ENCODE assay signal across 30 cellular contexts in the genomic region with DNA sequence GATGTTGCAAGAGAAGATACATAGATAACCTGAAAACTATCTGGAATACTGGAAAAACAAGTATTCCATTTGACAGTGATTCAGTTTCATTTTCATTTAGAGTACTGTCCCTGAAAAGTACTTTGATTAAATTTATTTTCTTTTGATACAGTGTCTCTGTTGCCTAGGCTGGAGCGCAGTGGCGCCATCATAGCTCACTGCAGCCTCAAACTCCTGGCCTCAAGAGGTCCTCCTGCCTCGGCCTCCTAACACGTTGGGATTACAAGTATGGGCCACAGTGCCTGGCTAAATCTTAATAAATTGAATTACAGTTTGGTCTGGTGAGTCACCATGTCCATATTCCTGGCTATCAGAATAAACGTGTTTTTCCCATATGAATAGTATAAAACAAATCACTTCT. TPM values are rescaled to one million over a fixed set of nuclear protein-coding genes. Genes with fewer than 3 reads are reported as not detected.
DNase-seq lines count a peak whose midpoint lies in the region; ATAC-seq, FAIRE-seq and TF ChIP-seq lines count a peak whose summit lies in the region.
"Had no signal": no experiment of that assay in that cellular context is flagged by ENCODE, and none has a peak within 500 bp of the region (broad histone marks: within the 10 kb centered on the region; RNA-seq: fewer than 3 reads in every experiment).

No MANE protein-coding gene starts in this region.

- 95% methylated on average over 5 of the region's 5 CpGs for WGBS in smooth muscle cell (ENCODE audit: low lambda C conversion rate)
- WGBS in hepatocyte (ENCODE audit: low lambda C conversion rate, missing lambda C conversion rate) = 98% methylated on average over 5 of the region's 5 CpGs

- TF ChIP-seq CTCF in MM.1S (IDR thresholded peaks at IDR 0.05; ENCODE audit: low read length) (no peak), endothelial cell of umbilical vein (IDR thresholded peaks at IDR 0.05; ENCODE audit: extremely low read depth in 1 of 2, insufficient read depth in 1 of 2, low read depth in 1 of 2, low read length in 2 of 2) (no peak), smooth muscle cell (IDR thresholded peaks at IDR 0.05; ENCODE audit: borderline replicate concordance, insufficient read depth, poor library complexity, severe bottlenecking) (no peak), hepatocyte (IDR thresholded peaks at IDR 0.05; ENCODE audit: poor library complexity) (no peak)

- intact Hi-C loops in endothelial cell of umbilical vein (cut with micrococcal nuclease) = no loop called here

- H3K4me2 ChIP-seq in MM.1S (ENCODE audit: low read depth, low read length) (peak overlapping the region; percentile 45; the same call in 1 of the 2 replicates), endothelial cell of umbilical vein (ENCODE audit: insufficient read depth, low read length) (no peak overlapping the region), smooth muscle cell (peak overlapping the region; percentile 87), hepatocyte (no peak overlapping the region)
- H3K4me2 ChIP-seq: SK-N-SH had no signal

- H3K9me1 ChIP-seq in endothelial cell of umbilical vein (replicated peaks; ENCODE audit: control insufficient read depth, extremely low read depth, insufficient read depth, low read length) = no peaks in the 10 kb centered on the region

- no peak for DNase-seq in activated T-cell treated with anti-CD3 and anti-CD28 coated beads, Interleukin-2, amount 50 U/mL, for 4 hours
- no peak for DNase-seq in activated T-cell treated with anti-CD3 and anti-CD28 coated beads, Interleukin-2, amount 50 U/mL, for 72 hours
- DNase-seq in MM.1S (no peak), endothelial cell of umbilical vein (ENCODE audit: low read depth, low spot score) (no peak), smooth muscle cell (lab: John Stamatoyannopoulos, UW; ENCODE audit: unreplicated experiment) (no peak), T-cell (no peak), hepatocyte (ENCODE audit: low spot score) (no peak)
- DNase-seq: activated CD4-positive, alpha-beta T cell treated with anti-CD3 and anti-CD28 coated beads for 36 hours; activated CD8-positive, alpha-beta T cell treated with anti-CD3 and anti-CD28 coated beads, Interleukin-2, amount 10 ng/mL, durations not matched to agents 7 days and 5 days; activated gamma-delta T cell; AML-193; amygdala; DMS79; effector memory CD8-positive, alpha-beta T cell; GDM1; heart right ventricle; MV-4-11; NCI-H146; NCI-H2107; NCI-H446; NCI-H82; SK-N-SH; stimulated activated CD4-positive, alpha-beta T cell treated with anti-CD3 and anti-CD28 coated beads, Interleukin-15, amount 100 ng/mL, for 24 hours; stimulated activated naive CD4-positive, alpha-beta T cell had no signal

- no peaks in the 10 kb centered on the region for H3K27me3 Mint-ChIP-seq in activated T-cell treated with anti-CD3 and anti-CD28 coated beads, Interleukin-2, amount 50 U/mL, for 4 hours (ENCODE audit: low read depth)
- H3K27me3 Mint-ChIP-seq in activated T-cell treated with anti-CD3 and anti-CD28 coated beads, Interleukin-2, amount 50 U/mL, for 72 hours (ENCODE audit: low read depth) = no peaks in the 10 kb centered on the region
- no peaks in the 10 kb centered on the region for H3K27me3 Mint-ChIP-seq in T-cell
- H3K27me3 Mint-ChIP-seq: activated CD4-positive, alpha-beta T cell treated with anti-CD3 and anti-CD28 coated beads for 36 hours; effector memory CD8-positive, alpha-beta T cell had no signal

- H3K79me2 ChIP-seq in MM.1S (ENCODE audit: low read length) (peaks cover 34% of the 10 kb centered on the region), endothelial cell of umbilical vein (ENCODE audit: control insufficient read depth, insufficient read depth, low read length) (peaks cover 31% of the 10 kb centered on the region), smooth muscle cell (ENCODE audit: low read depth) (peaks cover 30% of the 10 kb centered on the region), hepatocyte (peaks cover 37% of the 10 kb centered on the region)

- H3K9me2 ChIP-seq in MM.1S (replicated peaks; ENCODE audit: insufficient read depth, low read length) = no peaks in the 10 kb centered on the region
- H3K9me2 ChIP-seq in hepatocyte (replicated peaks; ENCODE audit: insufficient read depth) = no peaks in the 10 kb centered on the region
- H3K9me2 ChIP-seq: SK-N-SH had no signal

- H3K36me3 Mint-ChIP-seq in activated T-cell treated with anti-CD3 and anti-CD28 coated beads, Interleukin-2, amount 50 U/mL, for 4 hours (ENCODE audit: insufficient read depth) = peaks cover 3% of the 10 kb centered on the region
- H3K36me3 Mint-ChIP-seq in activated T-cell treated with anti-CD3 and anti-CD28 coated beads, Interleukin-2, amount 50 U/mL, for 72 hours (ENCODE audit: insufficient read depth in 2 of 2) = peaks cover 5 to 7% of the 10 kb centered on the region in 2 donors
- no peaks in the 10 kb centered on the region for H3K36me3 Mint-ChIP-seq in T-cell

- CTCF ChIA-PET in endothelial cell of umbilical vein (lab: Charles Lee) = interaction anchor here (2.2 to 2.7 kb wide), 2 partner anchors 8 to 105 kb away, joined by 11 to 23 read pairs; no protein-coding TSS in a partner anchor
- CTCF ChIA-PET in T-cell (lab: Charles Lee) = interaction anchor here in 1 of 2 donors (1.9 kb wide), 1 partner anchor 8 kb away, joined by 7 read pairs; no protein-coding TSS in a partner anchor

- H3K27me3 ChIP-seq in MM.1S (replicated peaks; ENCODE audit: insufficient read depth, low read length) (no peaks in the 10 kb centered on the region), endothelial cell of umbilical vein (ENCODE audit: control insufficient read depth in 2 of 2, insufficient read depth in 2 of 2, low read length in 2 of 2) (no peaks in the 10 kb centered on the region), smooth muscle cell (ENCODE audit: low read depth) (no peaks in the 10 kb centered on the region), hepatocyte (no peaks in the 10 kb centered on the region)
- H3K27me3 ChIP-seq: heart right ventricle had no signal

- no peak for ATAC-seq in activated T-cell treated with anti-CD3 and anti-CD28 coated beads, Interleukin-2, amount 50 U/mL, for 4 hours
- ATAC-seq in activated T-cell treated with anti-CD3 and anti-CD28 coated beads, Interleukin-2, amount 50 U/mL, for 72 hours (replicated peaks in 1 of 2) = no peak
- ATAC-seq in T-cell (replicated peaks in 1 of 4) = no peak
- no peak for ATAC-seq in HG03175 (IDR thresholded peaks at IDR 0.05; ENCODE audit: unreplicated experiment)
- ATAC-seq: activated CD4-positive, alpha-beta T cell treated with anti-CD3 and anti-CD28 coated beads for 36 hours; activated CD8-positive, alpha-beta T cell treated with anti-CD3 and anti-CD28 coated beads, Interleukin-2, amount 10 ng/mL, durations not matched to agents 7 days and 5 days; effector memory CD8-positive, alpha-beta T cell; esophagus mucosa; heart right ventricle had no signal

- POLR2A ChIA-PET in endothelial cell of umbilical vein (lab: Charles Lee) (interaction anchor here (3.0 kb wide), 1 partner anchor 8 kb away, joined by 16 read pairs; no protein-coding TSS in a partner anchor), T-cell (lab: Charles Lee) (no interaction called here)

- H3K9me3 ChIP-seq in MM.1S (replicated peaks; ENCODE audit: insufficient read depth, low read length) (no peaks in the 10 kb centered on the region), endothelial cell of umbilical vein (replicated peaks; ENCODE audit: control insufficient read depth, insufficient read depth, low read length) (no peaks in the 10 kb centered on the region), smooth muscle cell (replicated peaks; ENCODE audit: low read depth) (no peaks in the 10 kb centered on the region), hepatocyte (ENCODE audit: low read depth) (no peaks in the 10 kb centered on the region)
- H3K9me3 ChIP-seq: prostate gland, SK-N-SH had no signal

- H3K36me3 ChIP-seq in MM.1S (replicated peaks; ENCODE audit: insufficient read depth, low read length) = no peaks in the 10 kb centered on the region
- H3K36me3 ChIP-seq in endothelial cell of umbilical vein (ENCODE audit: control insufficient read depth in 2 of 2, extremely low read depth in 1 of 2, insufficient read depth in 2 of 2, low read length in 2 of 2) = no peaks in the 10 kb centered on the region
- H3K36me3 ChIP-seq in smooth muscle cell (ENCODE audit: low read depth) = no peaks in the 10 kb centered on the region
- no peaks in the 10 kb centered on the region for H3K36me3 ChIP-seq in hepatocyte (replicated peaks; ENCODE audit: insufficient read depth, low read depth)
- H3K36me3 ChIP-seq: prostate gland had no signal

- H2AFZ ChIP-seq in MM.1S (ENCODE audit: low read length) = no peak overlapping the region
- no peak overlapping the region for H2AFZ ChIP-seq in endothelial cell of umbilical vein (ENCODE audit: low read depth, low read length)
- no peak overlapping the region for H2AFZ ChIP-seq in smooth muscle cell (ENCODE audit: low read depth)
- H2AFZ ChIP-seq in hepatocyte = no peak overlapping the region

- peaks cover 4% of the 10 kb centered on the region; the same call in 1 of the 2 replicates for H3F3A ChIP-seq in MM.1S (ENCODE audit: insufficient read depth, low read length)
- H3F3A ChIP-seq in smooth muscle cell (ENCODE audit: low read depth) = no peaks in the 10 kb centered on the region

- peak overlapping the region; percentile 8 for H3K4me3 Mint-ChIP-seq in activated T-cell treated with anti-CD3 and anti-CD28 coated beads, Interleukin-2, amount 50 U/mL, for 4 hours
- no peak overlapping the region for H3K4me3 Mint-ChIP-seq in activated T-cell treated with anti-CD3 and anti-CD28 coated beads, Interleukin-2, amount 50 U/mL, for 72 hours
- H3K4me3 Mint-ChIP-seq in T-cell = peak overlapping the region in 1 of 3 donors; percentile 34
- H3K4me3 Mint-ChIP-seq: activated CD4-positive, alpha-beta T cell treated with anti-CD3 and anti-CD28 coated beads for 36 hours; activated CD8-positive, alpha-beta T cell treated with anti-CD3 and anti-CD28 coated beads, Interleukin-2, amount 10 ng/mL, durations not matched to agents 7 days and 5 days; effector memory CD8-positive, alpha-beta T cell had no signal

- H3K9me3 Mint-ChIP-seq in activated T-cell treated with anti-CD3 and anti-CD28 coated beads, Interleukin-2, amount 50 U/mL, for 4 hours = no peaks in the 10 kb centered on the region
- no peaks in the 10 kb centered on the region for H3K9me3 Mint-ChIP-seq in activated T-cell treated with anti-CD3 and anti-CD28 coated beads, Interleukin-2, amount 50 U/mL, for 72 hours
- no peaks in the 10 kb centered on the region for H3K9me3 Mint-ChIP-seq in T-cell
- H3K9me3 Mint-ChIP-seq: effector memory CD8-positive, alpha-beta T cell had no signal

- H3K27ac ChIP-seq in MM.1S (ENCODE audit: low read length) (peak overlapping the region; percentile 1; the same call in 1 of the 2 replicates), endothelial cell of umbilical vein (ENCODE audit: insufficient read depth, low read depth, low read length) (no peak overlapping the region), smooth muscle cell (ENCODE audit: low read depth) (no peak overlapping the region), hepatocyte (no peak overlapping the region)
- H3K27ac ChIP-seq: heart right ventricle, prostate gland had no signal

- H3K4me1 ChIP-seq in MM.1S (ENCODE audit: low read length) (no peaks in the 10 kb centered on the region), endothelial cell of umbilical vein (ENCODE audit: control insufficient read depth, extremely low read depth, insufficient read depth, low read length) (peaks cover 12% of the 10 kb centered on the region), smooth muscle cell (ENCODE audit: low read depth) (peaks cover 13% of the 10 kb centered on the region), hepatocyte (ENCODE audit: insufficient read depth) (peaks cover 14% of the 10 kb centered on the region)
- H3K4me1 ChIP-seq: prostate gland had no signal

- no peak overlapping the region for H3K27ac Mint-ChIP-seq in activated T-cell treated with anti-CD3 and anti-CD28 coated beads, Interleukin-2, amount 50 U/mL, for 72 hours
- no peak overlapping the region for H3K27ac Mint-ChIP-seq in T-cell
- H3K27ac Mint-ChIP-seq: activated CD4-positive, alpha-beta T cell treated with anti-CD3 and anti-CD28 coated beads for 36 hours; activated CD8-positive, alpha-beta T cell treated with anti-CD3 and anti-CD28 coated beads, Interleukin-2, amount 10 ng/mL, durations not matched to agents 7 days and 5 days; effector memory CD8-positive, alpha-beta T cell had no signal

- H4K20me1 ChIP-seq in MM.1S (ENCODE audit: insufficient read depth, low read length) (no peaks in the 10 kb centered on the region), endothelial cell of umbilical vein (replicated peaks; ENCODE audit: control insufficient read depth, extremely low read depth, insufficient read depth, low read length) (no peaks in the 10 kb centered on the region), smooth muscle cell (ENCODE audit: low read depth) (peaks cover 9% of the 10 kb centered on the region), hepatocyte (ENCODE audit: insufficient read depth, poor library complexity, severe bottlenecking) (no peaks in the 10 kb centered on the region)

- dilution Hi-C loops in endothelial cell of umbilical vein (cut with MboI; ENCODE audit: extremely low pct_ligation_motif_present, low sequenced_read_pairs) = no loop called here

- peaks cover 16% of the 10 kb centered on the region for H3K4me1 Mint-ChIP-seq in activated T-cell treated with anti-CD3 and anti-CD28 coated beads, Interleukin-2, amount 50 U/mL, for 4 hours (ENCODE audit: low read depth)
- H3K4me1 Mint-ChIP-seq in activated T-cell treated with anti-CD3 and anti-CD28 coated beads, Interleukin-2, amount 50 U/mL, for 72 hours (ENCODE audit: low read depth) = peaks cover 20% of the 10 kb centered on the region
- peaks cover 18 to 28% (median 26%) of the 10 kb centered on the region in 3 donors for H3K4me1 Mint-ChIP-seq in T-cell

- FAIRE-seq in endothelial cell of umbilical vein (lab: Jason Lieb, UNC) = peak; percentile 59
- FAIRE-seq: bronchial epithelial cell, colon had no signal

- H3K9ac ChIP-seq in MM.1S (ENCODE audit: low read length) = no peak overlapping the region
- H3K9ac ChIP-seq in endothelial cell of umbilical vein (replicated peaks; ENCODE audit: extremely low read depth, insufficient read depth, low read length) = no peak overlapping the region
- no peak overlapping the region for H3K9ac ChIP-seq in smooth muscle cell (ENCODE audit: low read depth)
- H3K9ac ChIP-seq: SK-N-SH had no signal

- no TSS peak for BruUV-seq in endothelial cell of umbilical vein (replicated peaks; lab: Mats Ljungman, UMichigan)

- no peak overlapping the region for H3K4me3 ChIP-seq in MM.1S (ENCODE audit: low read length)
- H3K4me3 ChIP-seq in endothelial cell of umbilical vein (replicated peaks in 1 of 3; ENCODE audit: insufficient read depth in 1 of 3, low read depth in 1 of 3, low read length in 3 of 3) = no peak overlapping the region
- H3K4me3 ChIP-seq in smooth muscle cell = peak overlapping the region; percentile 83
- H3K4me3 ChIP-seq in hepatocyte = no peak overlapping the region
- H3K4me3 ChIP-seq: lung, prostate gland had no signal

- TF ChIP-seq POLR2A in endothelial cell of umbilical vein (IDR thresholded peaks at IDR 0.05; ENCODE audit: low read depth, low read length) = no peak

RNA-seq across cellular contexts. Expression of a gene that starts 1.6 kb away (rescaled TPM):
- total RNA-seq in activated T-cell treated with anti-CD3 and anti-CD28 coated beads, Interleukin-2, amount 50 U/mL, for 4 hours = 10 to 100 TPM; 30.7 to 32.6 (median 30.8) TPM
- total RNA-seq in activated T-cell treated with anti-CD3 and anti-CD28 coated beads, Interleukin-2, amount 50 U/mL, for 72 hours = 10 to 100 TPM; 21.4 to 22.7 TPM
- total RNA-seq in endothelial cell of umbilical vein = 22.6 and 28.0 TPM in 2 replicates
- polyA plus RNA-seq in endothelial cell of umbilical vein = 0.91 and 1.3 TPM in 2 replicates
- 5.1 and 6.9 TPM in 2 replicates for polyA plus RNA-seq in endothelial cell of umbilical vein (2011; cell fraction: cytosol; rRNA removed)
- 6.1 and 6.3 TPM in 2 replicates for polyA plus RNA-seq in endothelial cell of umbilical vein (2011; cell fraction: nucleus; rRNA removed)
- 24.9 and 34.0 TPM in 2 replicates for polyA plus RNA-seq in endothelial cell of umbilical vein (2012)
- polyA minus RNA-seq in endothelial cell of umbilical vein = 4.8 and 6.1 TPM in 2 replicates
- polyA minus RNA-seq in endothelial cell of umbilical vein (2011; cell fraction: cytosol; rRNA and poly(A)+ RNA removed) = 5.0 TPM
- 5.7 and 6.8 TPM in 2 replicates for polyA minus RNA-seq in endothelial cell of umbilical vein (2011; cell fraction: nucleus; rRNA and poly(A)+ RNA removed)
- total RNA-seq in smooth muscle cell = 25.9 and 26.6 TPM in 2 replicates
- 18.3 and 20.5 TPM in 2 replicates for polyA plus RNA-seq in smooth muscle cell
- total RNA-seq in T-cell = 10 to 100 TPM in 4 of 5 donors, 1 to 10 TPM in 1; 8.6 to 20.2 (median 16.7) TPM
- total RNA-seq in hepatocyte = 25.2 and 26.2 TPM in 2 replicates
- 23.9 and 25.1 TPM in 2 replicates for polyA plus RNA-seq in hepatocyte

RNA-seq across cellular contexts. Expression of a gene that starts 45.8 kb away (rescaled TPM):
- 10 to 100 TPM; 64.4 to 74.1 (median 68.0) TPM for total RNA-seq in activated T-cell treated with anti-CD3 and anti-CD28 coated beads, Interleukin-2, amount 50 U/mL, for 4 hours
- 10 to 100 TPM; 21.7 to 22.8 TPM for total RNA-seq in activated T-cell treated with anti-CD3 and anti-CD28 coated beads, Interleukin-2, amount 50 U/mL, for 72 hours
- 35.7 and 37.4 TPM in 2 replicates for total RNA-seq in endothelial cell of umbilical vein
- polyA plus RNA-seq in endothelial cell of umbilical vein = 7.3 and 10.9 TPM in 2 replicates
- 12.3 and 14.2 TPM in 2 replicates for polyA plus RNA-seq in endothelial cell of umbilical vein (2011; cell fraction: cytosol; rRNA removed)
- polyA plus RNA-seq in endothelial cell of umbilical vein (2011; cell fraction: nucleus; rRNA removed) = 14.5 and 17.0 TPM in 2 replicates
- 25.8 and 32.0 TPM in 2 replicates for polyA plus RNA-seq in endothelial cell of umbilical vein (2012)
- polyA minus RNA-seq in endothelial cell of umbilical vein = 33.4 and 34.5 TPM in 2 replicates
- 25.5 TPM for polyA minus RNA-seq in endothelial cell of umbilical vein (2011; cell fraction: cytosol; rRNA and poly(A)+ RNA removed)
- 18.8 and 27.0 TPM in 2 replicates for polyA minus RNA-seq in endothelial cell of umbilical vein (2011; cell fraction: nucleus; rRNA and poly(A)+ RNA removed)
- total RNA-seq in smooth muscle cell = 107 and 115 TPM in 2 replicates
- polyA plus RNA-seq in smooth muscle cell = 26.8 and 38.6 TPM in 2 replicates
- 10 to 100 TPM; 15.1 to 35.1 (median 19.8) TPM for total RNA-seq in T-cell
- total RNA-seq in hepatocyte = 114 and 123 TPM in 2 replicates
- polyA plus RNA-seq in hepatocyte = 27.6 and 37.8 TPM in 2 replicates

Comparison
In these comparisons a context has a peak if more than half of its experiments do, and no peak if none do; other contexts are left out.
1. H3K4me2 ChIP-seq: peak in MM.1S (single experiment) and smooth muscle cell (single experiment); none in endothelial cell of umbilical vein (single experiment) and hepatocyte (single experiment).